Comparison of ENCODE assay signal across 19 cellular contexts in the genomic region with DNA sequence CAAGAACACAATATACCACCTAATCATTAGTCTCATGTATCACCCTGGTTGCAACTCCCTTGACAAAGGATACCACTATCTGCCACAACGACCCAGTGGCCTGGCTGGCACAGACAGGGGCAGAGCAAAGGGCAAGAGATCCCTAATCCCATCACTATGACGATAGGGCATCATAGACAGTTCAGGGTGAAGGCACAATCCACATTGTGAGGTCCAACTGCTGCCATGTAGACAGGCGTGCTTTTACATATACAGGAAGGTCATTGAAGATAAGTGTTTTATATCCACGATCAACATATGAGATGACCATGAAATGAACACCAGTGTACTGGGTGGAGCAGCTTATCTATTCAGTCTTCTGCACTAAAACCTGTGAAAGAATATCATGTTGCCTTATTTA.
A peak's percentile ranks its signal among the peaks of the same experiment; 100 is the strongest.
DNase-seq lines count a peak whose midpoint lies in the region; ATAC-seq, FAIRE-seq and TF ChIP-seq lines count a peak whose summit lies in the region.
"Had no signal": no experiment of that assay in that cellular context is flagged by ENCODE, and none has a peak within 500 bp of the region (broad histone marks: within the 10 kb centered on the region; RNA-seq: fewer than 3 reads in every experiment).

No MANE protein-coding gene starts in this region.

- TF ChIP-seq POLR2A in HepG2 (IDR thresholded peaks at IDR 0.05; ENCODE audit: insufficient read depth in 1 of 2, low read depth in 2 of 2, low read length in 2 of 2), result no peak

- POLR2A ChIA-PET in HepG2 (lab: Yijun Ruan, JAX), result no interaction called here

- FAIRE-seq in RCC 7860 (lab: Jason Lieb, UNC) (peak; percentile 93), HepG2 (lab: Jason Lieb, UNC) (no peak), urothelium cell line (lab: Jason Lieb, UNC) (no peak)
- FAIRE-seq: frontal cortex had no signal

- H3K36me3 ChIP-seq in left ventricle myocardium inferior (no peaks in the 10 kb centered on the region), HepG2 (replicated peaks in 1 of 2; ENCODE audit: control insufficient read depth in 1 of 2, insufficient read depth in 2 of 2, low read length in 2 of 2) (no peaks in the 10 kb centered on the region)

- CTCF ChIA-PET in HepG2 (lab: Yijun Ruan, JAX; ENCODE audit: low intra/inter-chr PET ratio, low total read pairs), result no interaction called here

- H2AFZ ChIP-seq in HepG2 (ENCODE audit: low read length), result no peak overlapping the region

- ATAC-seq in right cardiac atrium, result peak; percentile 63 to 92
- ATAC-seq in HepG2, result peak; percentile 43; the same call in 1 of the 3 replicates
- ATAC-seq in GM18858 (IDR thresholded peaks at IDR 0.05; ENCODE audit: unreplicated experiment), result no peak
- ATAC-seq: naive thymus-derived CD4-positive, alpha-beta T cell had no signal

- H4K20me1 ChIP-seq in HepG2 (ENCODE audit: insufficient read depth, low read length), result no peaks in the 10 kb centered on the region

- intact Hi-C loops in right cardiac atrium (cut with DNase I), result no loop called here
- intact Hi-C loops in left ventricle myocardium inferior (cut with micrococcal nuclease), result no loop called here
- intact Hi-C loops in HepG2 (cut with micrococcal nuclease; ENCODE audit: unreplicated experiment), result no loop called here

- whole genome bisulfite sequencing in right cardiac atrium, result 73% methylated on average over 4 of the region's 4 CpGs
- WGBS in HepG2 (ENCODE audit: low lambda C conversion rate), result 35% methylated on average over 4 of the region's 4 CpGs

- H3K9me3 ChIP-seq in right cardiac atrium (ENCODE audit: control insufficient read depth, low read length) (no peaks in the 10 kb centered on the region), left ventricle myocardium inferior (replicated peaks) (no peaks in the 10 kb centered on the region), HepG2 (ENCODE audit: low read length) (no peaks in the 10 kb centered on the region)

- no peaks in the 10 kb centered on the region for H3K79me2 ChIP-seq in HepG2 (ENCODE audit: insufficient read depth, low read length)

- BruUV-seq in HepG2 (replicated peaks; lab: Mats Ljungman, UMichigan), result no TSS peak

- no peak overlapping the region for H3K9ac ChIP-seq in HepG2 (ENCODE audit: insufficient read depth, low read depth, low read length)

- TF ChIP-seq EP300 in HepG2 (IDR thresholded peaks at IDR 0.05; ENCODE audit: low read depth in 2 of 2, low read length in 2 of 2) (no peak), HepG2 (CRISPR knock-in tag; IDR thresholded peaks at IDR 0.05; ENCODE audit: borderline replicate concordance) (no peak)

- H3K4me3 ChIP-seq in right cardiac atrium (ENCODE audit: low read length), result no peak overlapping the region
- H3K4me3 ChIP-seq in left ventricle myocardium inferior, result no peak overlapping the region
- no peak overlapping the region for H3K4me3 ChIP-seq in HepG2 (replicated peaks in 1 of 3; ENCODE audit: insufficient read depth in 1 of 3, low read depth in 2 of 3, low read length in 3 of 3)

- H3K27me3 ChIP-seq in right cardiac atrium (ENCODE audit: control insufficient read depth, insufficient read depth), result no peaks in the 10 kb centered on the region
- H3K27me3 ChIP-seq in left ventricle myocardium inferior (ENCODE audit: low read depth), result peaks cover 29% of the 10 kb centered on the region
- H3K27me3 ChIP-seq in HepG2 (ENCODE audit: control insufficient read depth in 1 of 2, insufficient read depth in 2 of 2, low read length in 2 of 2), result peaks cover 0 to 4% of the 10 kb centered on the region in 2 experiments; a peak in 1 of 5 replicates

- no peaks in the 10 kb centered on the region for H3K4me1 ChIP-seq in right cardiac atrium (ENCODE audit: control insufficient read depth, insufficient read depth, low read length)
- no peaks in the 10 kb centered on the region for H3K4me1 ChIP-seq in left ventricle myocardium inferior
- H3K4me1 ChIP-seq in HepG2 (ENCODE audit: insufficient read depth, low read length), result peaks cover 7% of the 10 kb centered on the region; the same call in 1 of the 2 replicates

- in situ Hi-C loops in HepG2 (cut with HindIII; ENCODE audit: extremely low pct_ligation_motif_present, low pct_unique_long_range_greater_than_20kb), result loop anchor here (25.0 kb wide), 1 partner anchor 102 kb away; a partner anchor contains a TSS

- H3K27ac ChIP-seq in right cardiac atrium (ENCODE audit: low read length) (no peak overlapping the region), left ventricle myocardium inferior (replicated peaks) (no peak overlapping the region), HepG2 (ENCODE audit: extremely low read length, insufficient read depth, low read length) (no peak overlapping the region)
- H3K27ac ChIP-seq: VCaP had no signal

- no peak for DNase-seq in right cardiac atrium
- no peak for DNase-seq in left ventricle myocardium inferior
- DNase-seq in RCC 7860 (ENCODE audit: low spot score), result no peak
- DNase-seq in HepG2 (ENCODE audit: low spot score), result no peak
- no peak for DNase-seq in urothelium cell line (ENCODE audit: low spot score)
- DNase-seq in Ammon's horn (ENCODE audit: low spot score), result no peak
- DNase-seq in anterior cingulate cortex (lab: John Stamatoyannopoulos, UW), result no peak
- DNase-seq: activated CD4-positive, alpha-beta T cell treated with anti-CD3 and anti-CD28 coated beads, Interleukin-2, amount 50 U/mL, for 4 hours; activated naive CD4-positive, alpha-beta T cell treated with anti-CD3 and anti-CD28 coated beads, Interleukin-2, amount 10 ng/mL, durations not matched to agents 7 days and 5 days; activated T-cell treated with anti-CD3 and anti-CD28 coated beads for 4 hours; cortex of kidney; IMR-90; mesendoderm; naive thymus-derived CD4-positive, alpha-beta T cell; NCI-H1436 treated with DMSO at 0.1 percent for 48 hours; NCI-H69 had no signal

- H3K4me2 ChIP-seq in HepG2 (ENCODE audit: low read depth, low read length), result no peak overlapping the region

- no peak for TF ChIP-seq RAD21 in HepG2 (CRISPR knock-in tag; IDR thresholded peaks at IDR 0.05)

- TF ChIP-seq CTCF in left ventricle myocardium inferior (IDR thresholded peaks at IDR 0.05; ENCODE audit: borderline replicate concordance) (no peak), HepG2 (CRISPR knock-in tag; IDR thresholded peaks at IDR 0.05) (no peak)

TF ChIP-seq in HepG2, 621 proteins besides CTCF, POLR2A, EP300 and RAD21 (continues in another document):
- no peak for TF ChIP-seq NFATC3 (CRISPR knock-in tag; IDR thresholded peaks at IDR 0.05)
- no peak for TF ChIP-seq NFYB (CRISPR knock-in tag; IDR thresholded peaks at IDR 0.05)
- TF ChIP-seq, protein P1, sequence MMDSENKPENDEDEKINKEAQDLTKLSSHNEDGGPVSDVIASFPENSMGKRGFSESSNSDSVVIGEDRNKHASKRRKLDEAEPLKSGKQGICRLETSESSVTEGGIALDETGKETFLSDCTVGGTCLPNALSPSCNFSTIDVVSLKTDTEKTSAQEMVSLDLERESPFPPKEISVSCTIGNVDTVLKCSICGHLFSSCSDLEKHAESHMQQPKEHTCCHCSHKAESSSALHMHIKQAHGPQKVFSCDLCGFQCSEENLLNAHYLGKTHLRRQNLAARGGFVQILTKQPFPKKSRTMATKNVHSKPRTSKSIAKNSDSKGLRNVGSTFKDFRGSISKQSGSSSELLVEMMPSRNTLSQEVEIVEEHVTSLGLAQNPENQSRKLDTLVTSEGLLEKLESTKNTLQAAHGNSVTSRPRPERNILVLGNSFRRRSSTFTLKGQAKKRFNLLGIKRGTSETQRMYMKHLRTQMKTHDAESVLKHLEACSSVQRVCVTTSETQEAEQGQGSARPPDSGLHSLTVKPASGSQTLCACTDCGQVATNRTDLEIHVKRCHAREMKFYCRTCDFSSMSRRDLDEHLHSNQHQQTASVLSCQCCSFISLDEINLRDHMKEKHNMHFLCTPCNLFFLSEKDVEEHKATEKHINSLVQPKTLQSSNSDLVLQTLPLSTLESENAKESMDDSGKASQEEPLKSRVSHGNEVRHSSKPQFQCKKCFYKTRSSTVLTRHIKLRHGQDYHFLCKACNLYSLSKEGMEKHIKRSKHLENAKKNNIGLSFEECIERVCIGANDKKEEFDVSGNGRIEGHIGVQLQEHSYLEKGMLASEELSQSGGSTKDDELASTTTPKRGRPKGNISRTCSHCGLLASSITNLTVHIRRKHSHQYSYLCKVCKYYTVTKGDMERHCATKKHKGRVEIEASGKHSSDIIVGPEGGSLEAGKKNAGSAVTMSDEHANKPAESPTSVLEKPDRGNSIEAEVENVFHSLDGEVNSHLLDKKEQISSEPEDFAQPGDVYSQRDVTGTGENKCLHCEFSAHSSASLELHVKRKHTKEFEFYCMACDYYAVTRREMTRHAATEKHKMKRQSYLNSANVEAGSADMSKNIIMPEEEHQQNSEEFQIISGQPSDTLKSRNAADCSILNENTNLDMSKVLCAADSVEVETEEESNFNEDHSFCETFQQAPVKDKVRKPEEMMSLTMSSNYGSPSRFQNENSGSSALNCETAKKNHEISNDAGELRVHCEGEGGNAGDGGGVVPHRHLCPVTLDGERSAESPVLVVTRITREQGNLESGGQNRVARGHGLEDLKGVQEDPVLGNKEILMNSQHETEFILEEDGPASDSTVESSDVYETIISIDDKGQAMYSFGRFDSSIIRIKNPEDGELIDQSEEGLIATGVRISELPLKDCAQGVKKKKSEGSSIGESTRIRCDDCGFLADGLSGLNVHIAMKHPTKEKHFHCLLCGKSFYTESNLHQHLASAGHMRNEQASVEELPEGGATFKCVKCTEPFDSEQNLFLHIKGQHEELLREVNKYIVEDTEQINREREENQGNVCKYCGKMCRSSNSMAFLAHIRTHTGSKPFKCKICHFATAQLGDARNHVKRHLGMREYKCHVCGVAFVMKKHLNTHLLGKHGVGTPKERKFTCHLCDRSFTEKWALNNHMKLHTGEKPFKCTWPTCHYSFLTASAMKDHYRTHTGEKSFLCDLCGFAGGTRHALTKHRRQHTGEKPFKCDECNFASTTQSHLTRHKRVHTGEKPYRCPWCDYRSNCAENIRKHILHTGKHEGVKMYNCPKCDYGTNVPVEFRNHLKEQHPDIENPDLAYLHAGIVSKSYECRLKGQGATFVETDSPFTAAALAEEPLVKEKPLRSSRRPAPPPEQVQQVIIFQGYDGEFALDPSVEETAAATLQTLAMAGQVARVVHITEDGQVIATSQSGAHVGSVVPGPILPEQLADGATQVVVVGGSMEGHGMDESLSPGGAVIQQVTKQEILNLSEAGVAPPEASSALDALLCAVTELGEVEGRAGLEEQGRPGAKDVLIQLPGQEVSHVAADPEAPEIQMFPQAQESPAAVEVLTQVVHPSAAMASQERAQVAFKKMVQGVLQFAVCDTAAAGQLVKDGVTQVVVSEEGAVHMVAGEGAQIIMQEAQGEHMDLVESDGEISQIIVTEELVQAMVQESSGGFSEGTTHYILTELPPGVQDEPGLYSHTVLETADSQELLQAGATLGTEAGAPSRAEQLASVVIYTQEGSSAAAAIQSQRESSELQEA (CRISPR knock-in tag; IDR thresholded peaks at IDR 0.05; ENCODE audit: not compliant biosample characterization), result no peak
- TF ChIP-seq GATAD1 (CRISPR knock-in tag; IDR thresholded peaks at IDR 0.05), result no peak
- no peak for TF ChIP-seq ZNF263 (CRISPR knock-in tag; IDR thresholded peaks at IDR 0.05)
- TF ChIP-seq FOSL2 (CRISPR knock-in tag; IDR thresholded peaks at IDR 0.05), result no peak
- TF ChIP-seq FOXA1 (IDR thresholded peaks at IDR 0.05), result no peak
- no peak for TF ChIP-seq FOXA1 (CRISPR knock-in tag; IDR thresholded peaks at IDR 0.05)
- TF ChIP-seq REL (CRISPR knock-in tag; conservative IDR thresholded peaks at IDR 0.05), result no peak
- TF ChIP-seq SYNCRIP (IDR thresholded peaks at IDR 0.05; ENCODE audit: insufficient read depth, low read depth, low read length), result no peak
